ENCODE assay signal across 16 cellular contexts in genomic region chr5:56684159-56684558, GRCh38.
A peak's percentile ranks its signal among the peaks of the same experiment; 100 is the strongest.
DNase-seq lines count a peak whose midpoint lies in the region; ATAC-seq and TF ChIP-seq lines count a peak whose summit lies in the region.
"Had no signal": no experiment of that assay in that cellular context is flagged by ENCODE, and none has a peak within 500 bp of the region (broad histone marks: within the 10 kb centered on the region; RNA-seq: fewer than 3 reads in every experiment).

No MANE protein-coding gene starts in this region.

- H2BK12ac ChIP-seq in trophoblast cell (ENCODE audit: low read length) = peak overlapping the region; percentile 45

- peaks cover 0 to 31% (median 8%) of the 10 kb centered on the region in 11 experiments; a peak in 13 of 22 replicates for H3K9me3 ChIP-seq in BLaER1 treated with 17β-estradiol and CSF1 and Interleukin-3, amounts not matched to agents 10 nM and 100 nM (replicated peaks in 1 of 11)
- H3K9me3 ChIP-seq in endodermal cell (ENCODE audit: control insufficient read depth, low read length) (no peaks in the 10 kb centered on the region), trophoblast cell (ENCODE audit: insufficient read depth, low read depth, low read length) (no peaks in the 10 kb centered on the region), Peyer's patch (no peaks in the 10 kb centered on the region)

- H3K27ac ChIP-seq in BLaER1 treated with 17β-estradiol and CSF1 and Interleukin-3, amounts not matched to agents 10 nM and 100 nM = peak overlapping the region in 6 of 11 experiments; percentile 2 to 41 (median 26); a peak in 7 of 22 replicates
- H3K27ac ChIP-seq in endodermal cell (ENCODE audit: low read depth, low read length) (no peak overlapping the region), trophoblast cell (ENCODE audit: low read depth, low read length) (no peak overlapping the region), Peyer's patch (peak overlapping the region in 1 of 4 donors; percentile 77)

- H3K9ac ChIP-seq in BLaER1 treated with 17β-estradiol and CSF1 and Interleukin-3, amounts not matched to agents 10 nM and 100 nM = no peak overlapping the region
- no peak overlapping the region for H3K9ac ChIP-seq in endodermal cell (ENCODE audit: extremely low read depth, low read length, poor library complexity, severe bottlenecking)
- H3K9ac ChIP-seq in trophoblast cell (ENCODE audit: low read length) = no peak overlapping the region

- H3K27me3 ChIP-seq in BLaER1 treated with 17β-estradiol and CSF1 and Interleukin-3, amounts not matched to agents 10 nM and 100 nM = no peaks in the 10 kb centered on the region
- H3K27me3 ChIP-seq in endodermal cell (ENCODE audit: control insufficient read depth, insufficient read depth, low read length, poor library complexity, severe bottlenecking) (no peaks in the 10 kb centered on the region), trophoblast cell (ENCODE audit: insufficient read depth, low read length) (no peaks in the 10 kb centered on the region), Peyer's patch (no peaks in the 10 kb centered on the region)

- no peak overlapping the region for H2BK5ac ChIP-seq in trophoblast cell (ENCODE audit: low read depth, low read length, poor library complexity)

- no peak overlapping the region for H3K14ac ChIP-seq in trophoblast cell (ENCODE audit: low read length)

- H3K27ac Mint-ChIP-seq in endodermal cell = no peak overlapping the region
- H3K27ac Mint-ChIP-seq: CD8-positive, alpha-beta T cell had no signal

- no peaks in the 10 kb centered on the region for H4K20me1 ChIP-seq in BLaER1 treated with 17β-estradiol and CSF1 and Interleukin-3, amounts not matched to agents 10 nM and 100 nM

- no peak overlapping the region for H2AFZ ChIP-seq in trophoblast cell (ENCODE audit: insufficient read depth, low read length, poor library complexity)

- H3K79me2 ChIP-seq in trophoblast cell (ENCODE audit: control insufficient read depth, insufficient read depth, low read length, poor library complexity) = no peaks in the 10 kb centered on the region

- TF ChIP-seq POLR2A in Peyer's patch (IDR thresholded peaks at IDR 0.05) = no peak

- H3K9me3 Mint-ChIP-seq in endodermal cell = no peaks in the 10 kb centered on the region
- H3K9me3 Mint-ChIP-seq: CD8-positive, alpha-beta T cell had no signal

- no peaks in the 10 kb centered on the region for H3K79me1 ChIP-seq in trophoblast cell (ENCODE audit: low read length)

- no peak overlapping the region for H2AK5ac ChIP-seq in trophoblast cell (ENCODE audit: low read length)

- ATAC-seq in activated CD4-positive, CD25-positive, alpha-beta regulatory T cell treated with anti-CD3 and anti-CD28 coated beads, Interleukin-2, amount 50 U/mL, for 24 hours = no peak
- ATAC-seq: CD8-positive, alpha-beta T cell had no signal

- H4K12ac ChIP-seq in trophoblast cell (ENCODE audit: low read depth, low read length) = no peak overlapping the region

- H3K4ac ChIP-seq in trophoblast cell (ENCODE audit: low read depth, low read length) = no peak overlapping the region

- 82 to 85% methylated on average over 3 of the region's 3 CpGs for WGBS in endodermal cell (ENCODE audit: insufficient coverage in 1 of 2, insufficient read length in 1 of 2), 2 experiments
- WGBS in trophoblast cell (ENCODE audit: extremely low coverage, insufficient coverage, insufficient read length) = no CpG with 5 or more reads among the region's 3 CpGs

- no peak overlapping the region for H3K23ac ChIP-seq in trophoblast cell (ENCODE audit: low read length)

- TF ChIP-seq CTCF in endodermal cell (conservative IDR thresholded peaks at IDR 0.05) (no peak), Peyer's patch (IDR thresholded peaks at IDR 0.05) (no peak)

- H3K36me3 ChIP-seq in BLaER1 treated with 17β-estradiol and CSF1 and Interleukin-3, amounts not matched to agents 10 nM and 100 nM = no peaks in the 10 kb centered on the region
- H3K36me3 ChIP-seq in endodermal cell (ENCODE audit: control insufficient read depth, insufficient read depth, low read length) = no peaks in the 10 kb centered on the region
- H3K36me3 ChIP-seq in trophoblast cell (ENCODE audit: control insufficient read depth in 1 of 2, insufficient read depth in 2 of 2, low read length in 2 of 2) = no peaks in the 10 kb centered on the region
- H3K36me3 ChIP-seq in Peyer's patch = no peaks in the 10 kb centered on the region

- H3K4me3 Mint-ChIP-seq in endodermal cell = no peak overlapping the region
- H3K4me3 Mint-ChIP-seq: CD8-positive, alpha-beta T cell had no signal

- peaks cover 11% of the 10 kb centered on the region for H3K4me1 Mint-ChIP-seq in endodermal cell

- peaks cover 2% of the 10 kb centered on the region for H3K27me3 Mint-ChIP-seq in endodermal cell (ENCODE audit: insufficient read depth)

- peaks cover 46 to 83% (median 60%) of the 10 kb centered on the region in 10 experiments for H3K4me1 ChIP-seq in BLaER1 treated with 17β-estradiol and CSF1 and Interleukin-3, amounts not matched to agents 10 nM and 100 nM
- no peaks in the 10 kb centered on the region for H3K4me1 ChIP-seq in endodermal cell (ENCODE audit: control insufficient read depth, insufficient read depth, low read length)
- peaks cover 2 to 6% of the 10 kb centered on the region in 2 experiments for H3K4me1 ChIP-seq in trophoblast cell (ENCODE audit: control insufficient read depth in 1 of 2, insufficient read depth in 2 of 2, low read length in 2 of 2)
- H3K4me1 ChIP-seq in Peyer's patch = peaks cover 0 to 24% (median 8%) of the 10 kb centered on the region in 4 donors

- no peaks in the 10 kb centered on the region for H3K36me3 Mint-ChIP-seq in endodermal cell (ENCODE audit: low read depth)
- H3K36me3 Mint-ChIP-seq: CD8-positive, alpha-beta T cell had no signal

- no peak overlapping the region for H4K8ac ChIP-seq in trophoblast cell (ENCODE audit: low read depth, low read length)

- H3K18ac ChIP-seq in trophoblast cell (ENCODE audit: low read length) = no peak overlapping the region

- DNase-seq in M059J (ENCODE audit: low read depth) = peak; percentile 20
- DNase-seq in endodermal cell = peak; percentile 65
- DNase-seq in trophoblast cell = peak in 1 of 2 donors; percentile 35
- no peak for DNase-seq in Peyer's patch
- no peak for DNase-seq in activated naive CD4-positive, alpha-beta T cell treated with Interleukin-2 at 50 U/mL for 16 hours
- no peak for DNase-seq in activated CD8-positive, alpha-beta memory T cell treated with anti-CD3 and anti-CD28 coated beads, Interleukin-2, amount 50 U/mL, for 48 hours
- DNase-seq: CD8-positive, alpha-beta T cell; EL; H7; Kasumi-1; NCI-H1417 treated with DMSO at 0.1 percent for 48 hours; NCI-H2029 treated with DMSO at 0.1 percent for 48 hours; NCI-H510A treated with DMSO at 0.1 percent for 48 hours; SIG-M5 had no signal

- H3K4me3 ChIP-seq in BLaER1 treated with 17β-estradiol and CSF1 and Interleukin-3, amounts not matched to agents 10 nM and 100 nM = no peak overlapping the region
- no peak overlapping the region for H3K4me3 ChIP-seq in endodermal cell (ENCODE audit: low read length)
- H3K4me3 ChIP-seq in trophoblast cell (ENCODE audit: low read depth, low read length) = no peak overlapping the region
- no peak overlapping the region for H3K4me3 ChIP-seq in Peyer's patch

- H2BK120ac ChIP-seq in trophoblast cell (ENCODE audit: insufficient read depth, low read length, poor library complexity) = no peak overlapping the region

- H3K4me2 ChIP-seq in BLaER1 treated with 17β-estradiol and CSF1 and Interleukin-3, amounts not matched to agents 10 nM and 100 nM = peak overlapping the region in 10 of 11 experiments; percentile 0 to 89 (median 14); a peak in 10 of 22 replicates
- no peak overlapping the region for H3K4me2 ChIP-seq in trophoblast cell (ENCODE audit: low read length)

- no peak overlapping the region for H4K91ac ChIP-seq in trophoblast cell (ENCODE audit: low read depth, low read length)

Comparison
In these comparisons a context has a peak if more than half of its experiments do, and no peak if none do; other contexts are left out.
1. H3K27ac ChIP-seq: peak in BLaER1 treated with 17β-estradiol and CSF1 and Interleukin-3, amounts not matched to agents 10 nM and 100 nM (6 of 11); none in endodermal cell (single experiment) and trophoblast cell (single experiment).
2. DNase-seq: peak in M059J (single experiment) and endodermal cell (single experiment); none in Peyer's patch (0 of 3), activated naive CD4-positive, alpha-beta T cell treated with Interleukin-2 at 50 U/mL for 16 hours (single experiment) and activated CD8-positive, alpha-beta memory T cell treated with anti-CD3 and anti-CD28 coated beads, Interleukin-2, amount 50 U/mL, for 48 hours (single experiment).